20 cellular contexts compared by ENCODE assay signal in the genomic region with DNA sequence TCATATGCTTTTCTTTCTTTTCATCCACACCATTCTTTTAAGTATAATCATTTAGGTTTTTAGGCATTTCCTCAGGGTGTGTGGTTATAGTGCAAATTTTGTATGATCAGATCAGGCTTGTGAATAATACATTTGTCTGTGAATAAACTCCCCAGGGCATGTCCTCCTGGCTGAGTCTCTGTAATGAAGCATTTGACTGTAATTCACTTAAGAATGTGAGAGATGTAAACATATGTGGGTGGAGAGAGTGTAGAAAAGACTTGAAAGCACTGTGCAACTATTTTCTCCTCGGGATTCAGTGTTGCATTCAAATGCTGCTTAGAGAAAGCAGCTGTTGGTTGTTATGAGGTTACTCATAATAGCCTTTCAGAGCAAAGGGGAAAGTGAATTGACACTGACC.
DNase-seq lines count a peak whose midpoint lies in the region; ATAC-seq, FAIRE-seq and TF ChIP-seq lines count a peak whose summit lies in the region.
"Had no signal": no experiment of that assay in that cellular context is flagged by ENCODE, and none has a peak within 500 bp of the region (broad histone marks: within the 10 kb centered on the region; RNA-seq: fewer than 3 reads in every experiment).

No MANE protein-coding gene starts in this region.

- H3K27me3 Mint-ChIP-seq in osteocyte (ENCODE audit: unreplicated experiment), result peaks cover 12% of the 10 kb centered on the region
- H3K27me3 Mint-ChIP-seq in activated T-cell treated with anti-CD3 and anti-CD28 coated beads, Interleukin-2, amount 50 U/mL, for 4 hours (ENCODE audit: low read depth), result no peaks in the 10 kb centered on the region
- H3K27me3 Mint-ChIP-seq: CD4-positive, alpha-beta T cell; stimulated activated naive CD8-positive, alpha-beta T cell treated with anti-CD3 and anti-CD28 coated beads, Interleukin-15, Interleukin-2, amounts not matched to agents 100 ng/mL and 50 ng/mL, for 24 hours had no signal

- TF ChIP-seq CTCF in WI38 (IDR thresholded peaks at IDR 0.05; ENCODE audit: low read depth, low read length) (no peak), fibroblast of mammary gland (conservative IDR thresholded peaks at IDR 0.05; ENCODE audit: control insufficient read depth, insufficient read depth, low read depth, low read length) (no peak), osteocyte (IDR thresholded peaks at IDR 0.05) (no peak)

- no peak overlapping the region for H3K4me3 Mint-ChIP-seq in osteocyte (ENCODE audit: unreplicated experiment)
- H3K4me3 Mint-ChIP-seq in activated T-cell treated with anti-CD3 and anti-CD28 coated beads, Interleukin-2, amount 50 U/mL, for 4 hours, result no peak overlapping the region
- H3K4me3 Mint-ChIP-seq: CD4-positive, alpha-beta T cell; stimulated activated naive CD8-positive, alpha-beta T cell treated with anti-CD3 and anti-CD28 coated beads, Interleukin-15, Interleukin-2, amounts not matched to agents 100 ng/mL and 50 ng/mL, for 24 hours had no signal

- peak overlapping the region; percentile 19 for H3K27ac Mint-ChIP-seq in osteocyte (ENCODE audit: unreplicated experiment)
- H3K27ac Mint-ChIP-seq: CD4-positive, alpha-beta T cell; stimulated activated naive CD8-positive, alpha-beta T cell treated with anti-CD3 and anti-CD28 coated beads, Interleukin-15, Interleukin-2, amounts not matched to agents 100 ng/mL and 50 ng/mL, for 24 hours had no signal

- no peaks in the 10 kb centered on the region for H3K36me3 Mint-ChIP-seq in osteocyte (ENCODE audit: unreplicated experiment)
- no peaks in the 10 kb centered on the region for H3K36me3 Mint-ChIP-seq in activated T-cell treated with anti-CD3 and anti-CD28 coated beads, Interleukin-2, amount 50 U/mL, for 4 hours (ENCODE audit: insufficient read depth)

- H3K9me3 Mint-ChIP-seq in osteocyte (ENCODE audit: unreplicated experiment), result no peaks in the 10 kb centered on the region
- peaks cover 9% of the 10 kb centered on the region for H3K9me3 Mint-ChIP-seq in activated T-cell treated with anti-CD3 and anti-CD28 coated beads, Interleukin-2, amount 50 U/mL, for 4 hours
- H3K9me3 Mint-ChIP-seq: CD4-positive, alpha-beta T cell; stimulated activated naive CD8-positive, alpha-beta T cell treated with anti-CD3 and anti-CD28 coated beads, Interleukin-15, Interleukin-2, amounts not matched to agents 100 ng/mL and 50 ng/mL, for 24 hours had no signal

- peak; percentile 78 for DNase-seq in GM03348 (ENCODE audit: low spot score)
- peak; percentile 93 for DNase-seq in fibroblast of mammary gland (ENCODE audit: low read depth)
- DNase-seq in osteocyte (ENCODE audit: extremely low spot score, unreplicated experiment), result no peak
- no peak for DNase-seq in GM12891 (ENCODE audit: insufficient read length, low spot score)
- no peak for DNase-seq in SK-N-DZ (ENCODE audit: low spot score)
- DNase-seq in activated T-cell treated with anti-CD3 and anti-CD28 coated beads, Interleukin-2, amount 50 U/mL, for 4 hours, result no peak
- no peak for DNase-seq in NCI-H128 (lab: John Stamatoyannopoulos, UW; ENCODE audit: unreplicated experiment)
- DNase-seq: activated CD8-positive, alpha-beta memory T cell treated with anti-CD3 and anti-CD28 coated beads for 24 hours; activated effector memory CD4-positive, alpha-beta T cell treated with anti-CD3 and anti-CD28 coated beads, Interleukin-2, amount 50 U/mL, for 16 hours; body of pancreas; CD4-positive, alpha-beta T cell; effector CD4-positive, alpha-beta T cell; glutamatergic neuron; Kasumi-1; NCI-H1930; NCI-H524; SW 1271 had no signal

- no peak for ATAC-seq in activated T-cell treated with anti-CD3 and anti-CD28 coated beads, Interleukin-2, amount 50 U/mL, for 4 hours
- ATAC-seq: body of pancreas had no signal

- peaks cover 28% of the 10 kb centered on the region for H3K4me1 Mint-ChIP-seq in osteocyte (ENCODE audit: unreplicated experiment)
- H3K4me1 Mint-ChIP-seq in activated T-cell treated with anti-CD3 and anti-CD28 coated beads, Interleukin-2, amount 50 U/mL, for 4 hours (ENCODE audit: low read depth), result no peaks in the 10 kb centered on the region

- no peak for FAIRE-seq in GM12891 (lab: Jason Lieb, UNC)

- TF ChIP-seq POLR2A in GM12891 (IDR thresholded peaks at IDR 0.05; ENCODE audit: low read depth, low read length), result no peak

- H3K4me3 ChIP-seq in WI38 (ENCODE audit: low read depth, low read length) (0 out of 2 replicates have a peak overlapping the region, but pooled peaks have one; percentile 3), fibroblast of mammary gland (ENCODE audit: control insufficient read depth, low read depth, low read length) (no peak overlapping the region)
- H3K4me3 ChIP-seq: body of pancreas, skin epidermis had no signal

TF ChIP-seq in GM12891, 5 proteins besides CTCF, POLR2A, EP300 and RAD21:
- TF ChIP-seq POLR2AphosphoS5 (IDR thresholded peaks at IDR 0.05; ENCODE audit: low read depth, low read length), result no peak
- no peak for TF ChIP-seq SPI1 (IDR thresholded peaks at IDR 0.05; ENCODE audit: low read depth, low read length)
- TF ChIP-seq TAF1 (IDR thresholded peaks at IDR 0.05; ENCODE audit: low read depth, low read length), result no peak
- TF ChIP-seq POU2F2 (IDR thresholded peaks at IDR 0.05; ENCODE audit: low read depth, low read length), result no peak
- TF ChIP-seq PAX5 (IDR thresholded peaks at IDR 0.05; ENCODE audit: insufficient read depth, low read length, severe bottlenecking), result no peak

Comparison
In these comparisons a context has a peak if more than half of its experiments do, and no peak if none do; other contexts are left out.
1. DNase-seq: peak in GM03348 (single experiment) and fibroblast of mammary gland (single experiment); none in osteocyte (single experiment), GM12891 (single experiment), SK-N-DZ (single experiment), activated T-cell treated with anti-CD3 and anti-CD28 coated beads, Interleukin-2, amount 50 U/mL, for 4 hours (single experiment) and NCI-H128 (single experiment).